In genomic region chr1:197173571-197174482, GRCh38 we compare ENCODE assay signal across 15 cellular contexts. TPM values are rescaled to one million over a fixed set of nuclear protein-coding genes. Genes with fewer than 3 reads are reported as not detected.
DNase-seq lines count a peak whose midpoint lies in the region; ATAC-seq and TF ChIP-seq lines count a peak whose summit lies in the region.
"Had no signal": no experiment of that assay in that cellular context is flagged by ENCODE, and none has a peak within 500 bp of the region (broad histone marks: within the 10 kb centered on the region; RNA-seq: fewer than 3 reads in every experiment).

No MANE protein-coding gene starts in this region.

- intact Hi-C loops in Right ventricle myocardium inferior (cut with DNase I) (no loop called here), left lung (cut with DNase I) (no loop called here)

- ATAC-seq in Right ventricle myocardium inferior (no peak), left lung (peak; percentile 89)
- ATAC-seq: activated naive CD4-positive, alpha-beta T cell treated with anti-CD3 and anti-CD28 coated beads, Interleukin-2, amount 50 U/mL, for 72 hours had no signal

- H3K4me1 ChIP-seq in cardiac muscle cell (ENCODE audit: low read depth) (no peaks in the 10 kb centered on the region), left lung (peaks cover 0 to 7% of the 10 kb centered on the region in 2 donors)

- H3K9me3 ChIP-seq in cardiac muscle cell (ENCODE audit: low read depth): no peaks in the 10 kb centered on the region
- H3K9me3 ChIP-seq in left lung: no peaks in the 10 kb centered on the region
- no peaks in the 10 kb centered on the region for H3K9me3 ChIP-seq in WERI-Rb-1 (ENCODE audit: severe bottlenecking)
- H3K9me3 ChIP-seq: stomach had no signal

- peak overlapping the region; percentile 42 for H3K27ac ChIP-seq in cardiac muscle cell
- H3K27ac ChIP-seq in left lung: peak overlapping the region; percentile 9 to 52
- no peak overlapping the region for H3K27ac ChIP-seq in WERI-Rb-1
- H3K27ac ChIP-seq: stomach had no signal

- TF ChIP-seq CTCF in cardiac muscle cell (IDR thresholded peaks at IDR 0.05; ENCODE audit: low read depth, low read length): no peak
- no peak for TF ChIP-seq CTCF in left lung (IDR thresholded peaks at IDR 0.05)
- no peak for TF ChIP-seq CTCF in WERI-Rb-1 (IDR thresholded peaks at IDR 0.05; ENCODE audit: low read depth, low read length)

- peak in 1 of 2 donors; percentile 86 for DNase-seq in cardiac muscle cell (ENCODE audit: low read depth in 1 of 2, low spot score in 1 of 2)
- DNase-seq in Right ventricle myocardium inferior (ENCODE audit: missing footprints): no peak
- peak; percentile 91 for DNase-seq in amniotic epithelial cell (ENCODE audit: low read depth)
- DNase-seq in left lung: no peak
- DNase-seq in H4 (ENCODE audit: low spot score): no peak
- no peak for DNase-seq in DMS153 (lab: John Stamatoyannopoulos, UW)
- no peak for DNase-seq in WERI-Rb-1
- no peak for DNase-seq in NCI-H524 (lab: John Stamatoyannopoulos, UW)
- DNase-seq: activated B cell treated with CpG ODN at 0.5 μM for 24 hours, DMS53, erythroblast, hypothalamus, NCI-H1105, stomach had no signal

- H3K36me3 ChIP-seq in cardiac muscle cell: peaks cover 56% of the 10 kb centered on the region
- peaks cover 0 to 37% of the 10 kb centered on the region in 2 donors for H3K36me3 ChIP-seq in left lung
- H3K36me3 ChIP-seq in WERI-Rb-1: peaks cover 33% of the 10 kb centered on the region

- H3K4me3 ChIP-seq in cardiac muscle cell (no peak overlapping the region), left lung (no peak overlapping the region), WERI-Rb-1 (ENCODE audit: low read depth, low read length) (no peak overlapping the region)
- H3K4me3 ChIP-seq: stomach had no signal

- H3K27me3 ChIP-seq in cardiac muscle cell: no peaks in the 10 kb centered on the region
- H3K27me3 ChIP-seq in left lung: no peaks in the 10 kb centered on the region
- no peaks in the 10 kb centered on the region for H3K27me3 ChIP-seq in WERI-Rb-1 (ENCODE audit: insufficient read depth, low read depth, severe bottlenecking)
- H3K27me3 ChIP-seq: stomach had no signal

RNA-seq across cellular contexts. Expression of gene ZBTB41, which starts 27.3 kb away (rescaled TPM):
- total RNA-seq in cardiac muscle cell (4.6 and 7.8 TPM in 2 replicates), Right ventricle myocardium inferior (8.6 TPM), left lung (10 to 100 TPM; 14.7 to 16.3 TPM)
- polyA plus RNA-seq in cardiac muscle cell: 2.2 and 3.1 TPM in 2 replicates
- 5.6 and 6.6 TPM in 2 replicates for total RNA-seq in H4 (2014; rRNA removed; shearing (Covaris generic))

RNA-seq across cellular contexts. Expression of gene ASPM, which starts 27.4 kb away (rescaled TPM):
- total RNA-seq in cardiac muscle cell: 3.3 and 43.7 TPM in 2 replicates
- polyA plus RNA-seq in cardiac muscle cell: 3.4 and 21.1 TPM in 2 replicates
- 0.35 TPM for total RNA-seq in Right ventricle myocardium inferior
- total RNA-seq in left lung: 1 to 10 TPM; 1.1 to 6.4 TPM
- total RNA-seq in H4 (2014; rRNA removed; shearing (Covaris generic)): 18.2 and 28.4 TPM in 2 replicates
